ENCODE assay signal across 16 cellular contexts in the genomic region with DNA sequence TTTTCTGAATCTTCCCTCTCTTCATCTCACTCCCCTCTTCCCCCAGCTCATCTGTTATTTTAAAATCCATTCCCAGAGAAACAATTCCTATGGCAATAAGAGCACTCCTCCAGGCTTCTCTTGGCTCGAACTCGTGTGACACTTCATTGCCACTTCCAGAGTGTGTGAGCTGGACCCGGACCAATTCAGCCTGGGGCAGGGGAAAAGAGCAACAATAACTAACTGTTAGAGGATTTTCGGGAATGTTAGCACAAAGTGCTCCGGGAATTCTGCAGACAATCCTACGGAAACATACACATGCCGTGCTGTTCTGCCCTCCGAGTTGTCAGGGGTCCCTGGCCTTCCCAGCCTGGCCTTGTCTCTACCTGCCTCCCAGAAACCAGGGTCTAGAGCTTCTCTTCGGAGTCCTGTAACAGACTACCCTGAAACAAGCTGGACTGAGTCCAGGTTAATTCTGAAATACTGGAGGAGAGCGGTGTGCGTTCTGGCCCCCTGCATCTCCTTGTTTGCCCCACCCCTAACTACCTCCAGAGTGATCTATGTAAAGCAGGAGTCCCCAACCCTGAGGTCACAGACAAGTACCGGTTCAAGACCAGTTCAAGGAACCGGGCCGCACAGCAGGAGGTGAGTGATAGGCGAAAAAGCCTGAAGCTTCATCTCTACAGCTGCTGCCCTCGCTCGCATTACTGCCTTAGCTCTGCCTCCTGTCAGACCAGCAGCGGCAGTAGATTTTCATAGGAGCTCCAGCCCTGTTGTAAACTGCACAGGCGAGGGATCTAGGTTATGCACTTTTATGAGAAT. TPM values are rescaled to one million over a fixed set of nuclear protein-coding genes. Genes with fewer than 3 reads are reported as not detected.
DNase-seq lines count a peak whose midpoint lies in the region; ATAC-seq and TF ChIP-seq lines count a peak whose summit lies in the region.
"Had no signal": no experiment of that assay in that cellular context is flagged by ENCODE, and none has a peak within 500 bp of the region (broad histone marks: within the 10 kb centered on the region; RNA-seq: fewer than 3 reads in every experiment).

No MANE protein-coding gene starts in this region.

- no peak overlapping the region for H4K8ac ChIP-seq in mesendoderm (ENCODE audit: low read depth, low read length)

- no peak overlapping the region for H3K18ac ChIP-seq in mesendoderm (ENCODE audit: low read length)

- no peak overlapping the region for H4K5ac ChIP-seq in mesendoderm (ENCODE audit: low read length)

- DNase-seq in BJ (ENCODE audit: low read depth) (peak; percentile 38), HFFc6 (peak; percentile 10), mesendoderm (peak; percentile 63), putamen (ENCODE audit: low spot score) (no peak)
- DNase-seq in stimulated activated CD4-positive, alpha-beta T cell treated with anti-CD3 and anti-CD28 coated beads, Interleukin-15, amount 100 ng/mL, for 24 hours, result no peak
- DNase-seq: activated CD4-positive, alpha-beta T cell treated with anti-CD3 and anti-CD28 coated beads, Interleukin-2, amount 10 ng/mL, durations not matched to agents 24 days and 14 days; activated T-cell treated with anti-CD3 and anti-CD28 coated beads, Interleukin-2, amount 50 U/mL, for 48 hours; adrenal gland; erythroblast; left ventricle myocardium superior; NCI-H1417; NCI-H524 treated with DMSO at 0.1 percent for 48 hours had no signal

- H3K9ac ChIP-seq in mesendoderm (ENCODE audit: low read length), result no peak overlapping the region

- H3K4me3 Mint-ChIP-seq in HFFc6 (no peak overlapping the region), brain (peak overlapping the region in 1 of 5 experiments; percentile 46)
- H3K4me3 Mint-ChIP-seq: activated CD4-positive, alpha-beta T cell treated with anti-CD3 and anti-CD28 coated beads, Interleukin-2, amount 10 ng/mL, durations not matched to agents 24 days and 14 days; stimulated activated naive CD8-positive, alpha-beta T cell treated with anti-CD3 and anti-CD28 coated beads, Interleukin-15, Interleukin-2, amounts not matched to agents 100 ng/mL and 50 ng/mL, for 24 hours had no signal

- WGBS in mesendoderm (ENCODE audit: extremely low coverage, insufficient coverage, low lambda C conversion rate), result no CpG with 5 or more reads among the region's 19 CpGs

- no peak overlapping the region for H3K4me2 ChIP-seq in mesendoderm (ENCODE audit: low read length)

- peaks cover 61% of the 10 kb centered on the region for H3K27me3 Mint-ChIP-seq in HFFc6 (ENCODE audit: insufficient read depth)
- H3K27me3 Mint-ChIP-seq in brain, result no peaks in the 10 kb centered on the region

- H2BK5ac ChIP-seq in mesendoderm (ENCODE audit: low read length), result no peak overlapping the region

- H3K4me1 ChIP-seq in mesendoderm (ENCODE audit: control insufficient read depth, low read depth, low read length), result no peaks in the 10 kb centered on the region
- H3K4me1 ChIP-seq: adrenal gland had no signal

- H2BK15ac ChIP-seq in mesendoderm (replicated peaks; ENCODE audit: low read depth), result no peak overlapping the region

- CTCF ChIA-PET in BJ (lab: Yijun Ruan, JAX), result interaction anchor here (0.8 to 4.4 kb wide), 10 partner anchors 9 to 146 kb away, joined by 3 to 38 read pairs (median 4); a partner anchor contains a TSS

- peaks cover 24% of the 10 kb centered on the region for H3K4me1 Mint-ChIP-seq in HFFc6 (ENCODE audit: low read depth)
- peaks cover 25% of the 10 kb centered on the region for H3K4me1 Mint-ChIP-seq in brain
- H3K4me1 Mint-ChIP-seq: activated CD4-positive, alpha-beta T cell treated with anti-CD3 and anti-CD28 coated beads, Interleukin-2, amount 10 ng/mL, durations not matched to agents 24 days and 14 days had no signal

- peaks cover 14% of the 10 kb centered on the region for H3K27me3 ChIP-seq in BJ (ENCODE audit: control insufficient read depth, insufficient read depth, low read length)
- no peaks in the 10 kb centered on the region for H3K27me3 ChIP-seq in mesendoderm (ENCODE audit: insufficient read depth, low read length, poor library complexity)
- H3K27me3 ChIP-seq: adrenal gland had no signal

- H2BK120ac ChIP-seq in mesendoderm (ENCODE audit: low read depth, low read length), result no peak overlapping the region

- POLR2A ChIA-PET in BJ (lab: Charles Lee), result no interaction called here

- no peaks in the 10 kb centered on the region for H3K9me3 Mint-ChIP-seq in HFFc6
- no peaks in the 10 kb centered on the region for H3K9me3 Mint-ChIP-seq in brain
- H3K9me3 Mint-ChIP-seq: activated CD4-positive, alpha-beta T cell treated with anti-CD3 and anti-CD28 coated beads, Interleukin-2, amount 10 ng/mL, durations not matched to agents 24 days and 14 days; stimulated activated naive CD8-positive, alpha-beta T cell treated with anti-CD3 and anti-CD28 coated beads, Interleukin-15, Interleukin-2, amounts not matched to agents 100 ng/mL and 50 ng/mL, for 24 hours had no signal

- H2AK5ac ChIP-seq in mesendoderm (ENCODE audit: low read length), result no peak overlapping the region

- H3K23ac ChIP-seq in mesendoderm (ENCODE audit: low read length), result peak overlapping the region; percentile 48

- H3K27ac Mint-ChIP-seq in HFFc6, result no peak overlapping the region
- peak overlapping the region in 3 of 5 experiments; percentile 36 to 82 (median 70) for H3K27ac Mint-ChIP-seq in brain
- H3K27ac Mint-ChIP-seq: activated CD4-positive, alpha-beta T cell treated with anti-CD3 and anti-CD28 coated beads, Interleukin-2, amount 10 ng/mL, durations not matched to agents 24 days and 14 days; stimulated activated naive CD8-positive, alpha-beta T cell treated with anti-CD3 and anti-CD28 coated beads, Interleukin-15, Interleukin-2, amounts not matched to agents 100 ng/mL and 50 ng/mL, for 24 hours had no signal

- H3K4ac ChIP-seq in mesendoderm (ENCODE audit: low read depth, low read length), result no peak overlapping the region

- H3K4me3 ChIP-seq in BJ (ENCODE audit: low read depth, low read length) (no peak overlapping the region), mesendoderm (ENCODE audit: low read length) (no peak overlapping the region)
- H3K4me3 ChIP-seq: adrenal gland had no signal

- peak overlapping the region; percentile 22 for H3K56ac ChIP-seq in mesendoderm (ENCODE audit: low read length)

- H3K79me1 ChIP-seq in mesendoderm (ENCODE audit: low read length), result peaks cover 8% of the 10 kb centered on the region

- H3K36me3 Mint-ChIP-seq in HFFc6 (ENCODE audit: low read depth), result no peaks in the 10 kb centered on the region
- H3K36me3 Mint-ChIP-seq in brain, result peaks cover 7% of the 10 kb centered on the region

- ATAC-seq in GM21526 (IDR thresholded peaks at IDR 0.05; ENCODE audit: low FRiP score, unreplicated experiment) (no peak), GM21360 (IDR thresholded peaks at IDR 0.05; ENCODE audit: unreplicated experiment) (no peak)
- ATAC-seq: left ventricle myocardium superior had no signal

- H3K36me3 ChIP-seq in BJ (ENCODE audit: control insufficient read depth, insufficient read depth, low read length) (no peaks in the 10 kb centered on the region), mesendoderm (ENCODE audit: control insufficient read depth, insufficient read depth, low read length) (no peaks in the 10 kb centered on the region)
- H3K36me3 ChIP-seq: adrenal gland had no signal

- no peak for TF ChIP-seq CTCF in BJ (IDR thresholded peaks at IDR 0.05; ENCODE audit: insufficient read depth, low read depth, low read length)
- TF ChIP-seq CTCF in HFFc6 (IDR thresholded peaks at IDR 0.05), result no peak
- no peak for TF ChIP-seq CTCF in brain (conservative IDR thresholded peaks at IDR 0.05)

- H3K27ac ChIP-seq in mesendoderm (ENCODE audit: low read depth, low read length), result peak overlapping the region; percentile 22
- H3K27ac ChIP-seq: adrenal gland had no signal

- H3K79me2 ChIP-seq in mesendoderm (ENCODE audit: control insufficient read depth, insufficient read depth, low read length), result peaks cover 10% of the 10 kb centered on the region

RNA-seq across cellular contexts. Expression of a gene that starts 11.3 kb away (rescaled TPM):
- polyA plus RNA-seq in BJ (2011; rRNA removed) (0.29 and 0.48 TPM in 2 replicates), brain (ENCODE audit: insufficient read depth, low read depth, low replicate concordance) (3.7 TPM)
- polyA minus RNA-seq in BJ (2011; rRNA and poly(A)+ RNA removed), result 0.41 and 0.66 TPM in 2 replicates
- not detected for total RNA-seq in HFFc6 (2021; fragmentation: NEBNext Ultra II Directional; extraction: Animal tissue kit (Norgen Biotek cat#: 25700))
- polyA plus RNA-seq in mesendoderm (2013, experiment 1 of 2), result 38.5 TPM
- polyA plus RNA-seq in mesendoderm (2013, experiment 2 of 2), result 40.8 TPM
- total RNA-seq: activated CD4-positive, alpha-beta T cell treated with anti-CD3 and anti-CD28 coated beads, Interleukin-2, amount 10 ng/mL, durations not matched to agents 24 days and 14 days; left ventricle myocardium superior had no signal

RNA-seq across cellular contexts. Expression of a gene that starts 52.4 kb away (rescaled TPM):
- polyA plus RNA-seq in BJ (2011; rRNA removed) (59.0 and 65.2 TPM in 2 replicates), brain (ENCODE audit: insufficient read depth, low read depth, low replicate concordance) (89.1 TPM)
- 16.2 and 23.6 TPM in 2 replicates for polyA minus RNA-seq in BJ (2011; rRNA and poly(A)+ RNA removed)
- total RNA-seq in HFFc6 (2021; fragmentation: NEBNext Ultra II Directional; extraction: Animal tissue kit (Norgen Biotek cat#: 25700)), result 10 to 100 TPM; 25.6 to 30.6 (median 26.6) TPM
- polyA plus RNA-seq in mesendoderm (2013, experiment 1 of 2), result 24.3 TPM
- 23.9 TPM for polyA plus RNA-seq in mesendoderm (2013, experiment 2 of 2)

Comparison
In these comparisons a context has a peak if more than half of its experiments do, and no peak if none do; other contexts are left out.
1. DNase-seq: peak in BJ (single experiment), HFFc6 (single experiment) and mesendoderm (single experiment); none in putamen (single experiment) and stimulated activated CD4-positive, alpha-beta T cell treated with anti-CD3 and anti-CD28 coated beads, Interleukin-15, amount 100 ng/mL, for 24 hours (single experiment).